15 cellular contexts compared by ENCODE assay signal in genomic region chr17:17186551-17187505, GRCh38. TPM values are rescaled to one million over a fixed set of nuclear protein-coding genes. Genes with fewer than 3 reads are reported as not detected.
DNase-seq lines count a peak whose midpoint lies in the region; ATAC-seq, FAIRE-seq and TF ChIP-seq lines count a peak whose summit lies in the region.
"Had no signal": no experiment of that assay in that cellular context is flagged by ENCODE, and none has a peak within 500 bp of the region (broad histone marks: within the 10 kb centered on the region; RNA-seq: fewer than 3 reads in every experiment).

No MANE protein-coding gene starts in this region.

- peak overlapping the region; percentile 17 for H3K4me3 Mint-ChIP-seq in T-helper 1 cell treated with Interleukin-12 subunit alpha and Interleukin-12 subunit beta and Interleukin-4 antibody, amounts not matched to agents 30 μg/mL and 1 μg/mL, for 36 hours
- H3K4me3 Mint-ChIP-seq: activated B cell treated with CpG ODN at 0.5 μM for 24 hours; activated naive CD8-positive, alpha-beta T cell treated with anti-CD3 and anti-CD28 coated beads, Interleukin-2, amount 10 ng/mL, durations not matched to agents 7 days and 5 days had no signal

- peak in 2 of 4 donors; percentile 14 to 28 for ATAC-seq in pancreas

- no peaks in the 10 kb centered on the region for H3K9me3 ChIP-seq in pancreas
- H3K9me3 ChIP-seq: mucosa of descending colon, spleen had no signal

- peak overlapping the region; percentile 93 for H3K27ac Mint-ChIP-seq in T-helper 1 cell treated with Interleukin-12 subunit alpha and Interleukin-12 subunit beta and Interleukin-4 antibody, amounts not matched to agents 30 μg/mL and 1 μg/mL, for 36 hours
- H3K27ac Mint-ChIP-seq: activated B cell treated with CpG ODN at 0.5 μM for 24 hours had no signal

- WGBS in pancreas, 2 donors = 58 to 59% methylated on average over 14 of the region's 14 CpGs

- no peaks in the 10 kb centered on the region for H3K27me3 ChIP-seq in pancreas
- H3K27me3 ChIP-seq: spleen had no signal

- peaks cover 43% of the 10 kb centered on the region for H3K36me3 Mint-ChIP-seq in T-helper 1 cell treated with Interleukin-12 subunit alpha and Interleukin-12 subunit beta and Interleukin-4 antibody, amounts not matched to agents 30 μg/mL and 1 μg/mL, for 36 hours (ENCODE audit: low read depth)

- peaks cover 0 to 10% (median 3%) of the 10 kb centered on the region in 3 donors for H3K4me1 ChIP-seq in pancreas

- no peak overlapping the region for H3K4me3 ChIP-seq in pancreas
- H3K4me3 ChIP-seq: mucosa of descending colon, spleen had no signal

- no peaks in the 10 kb centered on the region for H3K9me3 Mint-ChIP-seq in T-helper 1 cell treated with Interleukin-12 subunit alpha and Interleukin-12 subunit beta and Interleukin-4 antibody, amounts not matched to agents 30 μg/mL and 1 μg/mL, for 36 hours
- H3K9me3 Mint-ChIP-seq: activated B cell treated with CpG ODN at 0.5 μM for 24 hours; activated naive CD8-positive, alpha-beta T cell treated with anti-CD3 and anti-CD28 coated beads, Interleukin-2, amount 10 ng/mL, durations not matched to agents 7 days and 5 days had no signal

- peak overlapping the region in 3 of 4 donors; percentile 16 to 55 (median 51) for H3K27ac ChIP-seq in pancreas

- no peak for DNase-seq in T-helper 1 cell
- DNase-seq in RPMI7951 (ENCODE audit: low read depth) = peak; percentile 27
- DNase-seq in epidermal melanocyte (ENCODE audit: insufficient read length, low spot score) = peak; percentile 49
- DNase-seq in pancreas = no peak
- no peak for DNase-seq in nucleus accumbens (lab: John Stamatoyannopoulos, UW)
- no peak for DNase-seq in OCI-M1 (lab: John Stamatoyannopoulos, UW)
- DNase-seq in stimulated activated CD4-positive, alpha-beta T cell treated with anti-CD3 and anti-CD28 coated beads, Interleukin-15, amount 100 ng/mL, for 24 hours = no peak
- DNase-seq: 8988T; activated B cell treated with CpG ODN at 0.5 μM for 24 hours; activated naive CD8-positive, alpha-beta T cell treated with anti-CD3 and anti-CD28 coated beads, Interleukin-2, amount 10 ng/mL, durations not matched to agents 7 days and 5 days; effector CD8-positive, alpha-beta T cell; MM.1S; spleen had no signal

- H3K4me1 Mint-ChIP-seq in T-helper 1 cell treated with Interleukin-12 subunit alpha and Interleukin-12 subunit beta and Interleukin-4 antibody, amounts not matched to agents 30 μg/mL and 1 μg/mL, for 36 hours (ENCODE audit: low read depth) = peaks cover 45% of the 10 kb centered on the region

- FAIRE-seq in pancreas (lab: Jason Lieb, UNC) = no peak

- intact Hi-C loops in pancreas (cut with DNase I) = no loop called here

- TF ChIP-seq CTCF in pancreas (IDR thresholded peaks at IDR 0.05) = no peak

- H3K27me3 Mint-ChIP-seq in T-helper 1 cell treated with Interleukin-12 subunit alpha and Interleukin-12 subunit beta and Interleukin-4 antibody, amounts not matched to agents 30 μg/mL and 1 μg/mL, for 36 hours (ENCODE audit: low read depth) = no peaks in the 10 kb centered on the region
- H3K27me3 Mint-ChIP-seq: activated B cell treated with CpG ODN at 0.5 μM for 24 hours; activated naive CD8-positive, alpha-beta T cell treated with anti-CD3 and anti-CD28 coated beads, Interleukin-2, amount 10 ng/mL, durations not matched to agents 7 days and 5 days had no signal

- peaks cover 0 to 21% (median 0%) of the 10 kb centered on the region in 3 donors for H3K36me3 ChIP-seq in pancreas

RNA-seq across cellular contexts. Expression of gene PLD6, which starts 19.3 kb away (rescaled TPM):
- 0.24 and 0.29 TPM in 2 replicates for total RNA-seq in RPMI7951 (2014; rRNA removed; shearing (Covaris generic))
- 1 to 10 TPM; 1.5 to 3.4 (median 2.3) TPM for total RNA-seq in pancreas
- polyA plus RNA-seq in pancreas = 1 to 10 TPM; 2.3 to 3.4 TPM

RNA-seq across cellular contexts. Expression of gene FLCN, which starts 50.1 kb away (rescaled TPM):
- 9.4 and 11.3 TPM in 2 replicates for total RNA-seq in RPMI7951 (2014; rRNA removed; shearing (Covaris generic))
- total RNA-seq in pancreas = 10 to 100 TPM; 14.1 to 42.1 (median 16.8) TPM
- 10 to 100 TPM; 27.2 to 30.1 TPM for polyA plus RNA-seq in pancreas

Comparison
In these comparisons a context has a peak if more than half of its experiments do, and no peak if none do; other contexts are left out.
1. DNase-seq: peak in RPMI7951 (single experiment) and epidermal melanocyte (single experiment); none in T-helper 1 cell (0 of 5), pancreas (0 of 6), nucleus accumbens (0 of 56), OCI-M1 (single experiment) and stimulated activated CD4-positive, alpha-beta T cell treated with anti-CD3 and anti-CD28 coated beads, Interleukin-15, amount 100 ng/mL, for 24 hours (single experiment).